ENCODE assay signal across 8 cellular contexts in genomic region chr1:21176589-21177555, GRCh38. TPM values are rescaled to one million over a fixed set of nuclear protein-coding genes. Genes with fewer than 3 reads are reported as not detected.
A peak's percentile ranks its signal among the peaks of the same experiment; 100 is the strongest.
DNase-seq lines count a peak whose midpoint lies in the region; ATAC-seq, FAIRE-seq and TF ChIP-seq lines count a peak whose summit lies in the region.

A gene with protein sequence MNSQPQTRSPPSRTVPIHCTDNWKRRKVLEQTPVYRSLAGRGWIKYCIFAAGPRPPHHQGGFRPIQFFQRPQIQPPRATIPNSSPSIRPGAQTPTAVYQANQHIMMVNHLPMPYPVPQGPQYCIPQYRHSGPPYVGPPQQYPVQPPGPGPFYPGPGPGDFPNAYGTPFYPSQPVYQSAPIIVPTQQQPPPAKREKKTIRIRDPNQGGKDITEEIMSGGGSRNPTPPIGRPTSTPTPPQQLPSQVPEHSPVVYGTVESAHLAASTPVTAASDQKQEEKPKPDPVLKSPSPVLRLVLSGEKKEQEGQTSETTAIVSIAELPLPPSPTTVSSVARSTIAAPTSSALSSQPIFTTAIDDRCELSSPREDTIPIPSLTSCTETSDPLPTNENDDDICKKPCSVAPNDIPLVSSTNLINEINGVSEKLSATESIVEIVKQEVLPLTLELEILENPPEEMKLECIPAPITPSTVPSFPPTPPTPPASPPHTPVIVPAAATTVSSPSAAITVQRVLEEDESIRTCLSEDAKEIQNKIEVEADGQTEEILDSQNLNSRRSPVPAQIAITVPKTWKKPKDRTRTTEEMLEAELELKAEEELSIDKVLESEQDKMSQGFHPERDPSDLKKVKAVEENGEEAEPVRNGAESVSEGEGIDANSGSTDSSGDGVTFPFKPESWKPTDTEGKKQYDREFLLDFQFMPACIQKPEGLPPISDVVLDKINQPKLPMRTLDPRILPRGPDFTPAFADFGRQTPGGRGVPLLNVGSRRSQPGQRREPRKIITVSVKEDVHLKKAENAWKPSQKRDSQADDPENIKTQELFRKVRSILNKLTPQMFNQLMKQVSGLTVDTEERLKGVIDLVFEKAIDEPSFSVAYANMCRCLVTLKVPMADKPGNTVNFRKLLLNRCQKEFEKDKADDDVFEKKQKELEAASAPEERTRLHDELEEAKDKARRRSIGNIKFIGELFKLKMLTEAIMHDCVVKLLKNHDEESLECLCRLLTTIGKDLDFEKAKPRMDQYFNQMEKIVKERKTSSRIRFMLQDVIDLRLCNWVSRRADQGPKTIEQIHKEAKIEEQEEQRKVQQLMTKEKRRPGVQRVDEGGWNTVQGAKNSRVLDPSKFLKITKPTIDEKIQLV (N-terminal part only) (minus strand): TSS chr1:21176897. CDS start chr1:21002742, 174,155 bp downstream.

- no peak within 1 kb of the TSS for H2BK12ac ChIP-seq in H1 (ENCODE audit: low read depth, low read length)

- peaks cover 30% of the 10 kb centered on the region for H3K4me1 Mint-ChIP-seq in activated CD8-positive, alpha-beta memory T cell treated with anti-CD3 and anti-CD28 coated beads, Interleukin-2, amount 10 ng/mL, durations not matched to agents 7 days and 5 days
- H3K4me1 Mint-ChIP-seq in memory B cell: peaks cover 15% of the 10 kb centered on the region

- peak within 1 kb of the TSS; percentile 81 for H3K4me3 Mint-ChIP-seq in activated CD8-positive, alpha-beta memory T cell treated with anti-CD3 and anti-CD28 coated beads, Interleukin-2, amount 10 ng/mL, durations not matched to agents 7 days and 5 days
- peak within 1 kb of the TSS; percentile 94 for H3K4me3 Mint-ChIP-seq in memory B cell

- no peak within 1 kb of the TSS for H2BK120ac ChIP-seq in H1 (replicated peaks; ENCODE audit: low read depth, low read length)

- H4K5ac ChIP-seq in H1 (ENCODE audit: insufficient read length, low read depth, low read length): no peak within 1 kb of the TSS

- peak within 1 kb of the TSS; percentile 33 for H3K56ac ChIP-seq in H1 (replicated peaks; ENCODE audit: insufficient read length, low read depth, low read length)

- H3K4me2 ChIP-seq in H1 (ENCODE audit: insufficient read depth in 1 of 2, low read depth in 2 of 2, low read length in 2 of 2): peak within 1 kb of the TSS; percentile 76 to 90

- DNase-seq in COR-L47 (lab: John Stamatoyannopoulos, UW) (peak; percentile 98), HUDEP-2 (lab: John Stamatoyannopoulos, UW; ENCODE audit: unreplicated experiment in 76 of 76) (peak in 74 of 76 experiments; percentile 55 to 99 (median 98)), NT2/D1 (ENCODE audit: low read depth, low spot score) (peak; percentile 94), H1 (ENCODE audit: low read depth in 1 of 2, low spot score in 2 of 2) (peak; percentile 97 to 100), memory B cell (ENCODE audit: low spot score in 2 of 2) (peak; percentile 100)
- peak; percentile 100 for DNase-seq in activated CD8-positive, alpha-beta memory T cell treated with anti-CD3 and anti-CD28 coated beads, Interleukin-2, amount 10 ng/mL, durations not matched to agents 7 days and 5 days
- DNase-seq in stimulated activated CD8-positive, alpha-beta memory T cell treated with anti-CD3 and anti-CD28 coated beads, Interleukin-12 subunit alpha, Interleukin-12 subunit beta, amount 100 ng/mL, for 24 hours (ENCODE audit: extremely low read depth): peak; percentile 98

- H3K27me3 ChIP-seq in NT2/D1 (ENCODE audit: insufficient read depth, insufficient read length) (no peaks in the 10 kb centered on the region), H1 (replicated peaks in 1 of 4; ENCODE audit: control insufficient read depth in 3 of 4, extremely low read depth in 1 of 4, insufficient read depth in 3 of 4, low read length in 3 of 4) (peaks cover 0 to 17% (median 6%) of the 10 kb centered on the region in 4 experiments; a peak in 6 of 7 replicates)

- H3K4me3 ChIP-seq in NT2/D1 (ENCODE audit: insufficient read length, low read depth): peak within 1 kb of the TSS; percentile 62
- peak within 1 kb of the TSS; percentile 69 to 100 (median 86) for H3K4me3 ChIP-seq in H1 (ENCODE audit: extremely low read depth in 1 of 4, insufficient read depth in 2 of 4, low read depth in 3 of 4, low read length in 4 of 4)

- H3K4ac ChIP-seq in H1 (replicated peaks; ENCODE audit: insufficient read length, low read depth, low read length): no peak within 1 kb of the TSS

- TF ChIP-seq CTCF in H1 (IDR thresholded peaks at IDR 0.05; ENCODE audit: control extremely low read depth in 1 of 3, insufficient read depth in 1 of 3, low read depth in 1 of 3, low read length in 3 of 3): no peak

- H4K20me1 ChIP-seq in H1 (replicated peaks in 1 of 2; ENCODE audit: control insufficient read depth in 1 of 2, insufficient read depth in 2 of 2, low read length in 2 of 2): peaks cover 7 to 12% of the 10 kb centered on the region in 2 experiments

- peak; percentile 39 for FAIRE-seq in H1 (lab: Jason Lieb, UNC)

- peak within 1 kb of the TSS; percentile 90 for H3K27ac Mint-ChIP-seq in activated CD8-positive, alpha-beta memory T cell treated with anti-CD3 and anti-CD28 coated beads, Interleukin-2, amount 10 ng/mL, durations not matched to agents 7 days and 5 days
- peak within 1 kb of the TSS; percentile 88 for H3K27ac Mint-ChIP-seq in memory B cell

- peak; percentile 88 for ATAC-seq in GM21381 (IDR thresholded peaks at IDR 0.05; ENCODE audit: unreplicated experiment)
- ATAC-seq in activated CD8-positive, alpha-beta memory T cell treated with anti-CD3 and anti-CD28 coated beads, Interleukin-2, amount 10 ng/mL, durations not matched to agents 7 days and 5 days: peak; percentile 97
- peak; percentile 88 for ATAC-seq in memory B cell (ENCODE audit: low read depth)

- no peaks in the 10 kb centered on the region for H3K9me3 Mint-ChIP-seq in activated CD8-positive, alpha-beta memory T cell treated with anti-CD3 and anti-CD28 coated beads, Interleukin-2, amount 10 ng/mL, durations not matched to agents 7 days and 5 days (ENCODE audit: low read depth)
- no peaks in the 10 kb centered on the region for H3K9me3 Mint-ChIP-seq in memory B cell

- H3K9ac ChIP-seq in NT2/D1 (ENCODE audit: insufficient read length, low read depth) (peak within 1 kb of the TSS; percentile 83), H1 (replicated peaks in 1 of 4; ENCODE audit: extremely low read depth in 1 of 4, low read depth in 3 of 4, low read length in 3 of 4) (peak within 1 kb of the TSS; percentile 72 to 97 (median 80))

- H2BK5ac ChIP-seq in H1 (ENCODE audit: low read depth, low read length): peak within 1 kb of the TSS; percentile 66; the same call in 1 of the 2 replicates

- no peaks in the 10 kb centered on the region for H3K9me3 ChIP-seq in NT2/D1 (ENCODE audit: insufficient read depth, low read length)
- no peaks in the 10 kb centered on the region for H3K9me3 ChIP-seq in H1 (ENCODE audit: insufficient read depth in 2 of 2, low read depth in 1 of 2, low read length in 1 of 2)

- H3K36me3 Mint-ChIP-seq in activated CD8-positive, alpha-beta memory T cell treated with anti-CD3 and anti-CD28 coated beads, Interleukin-2, amount 10 ng/mL, durations not matched to agents 7 days and 5 days: peaks cover 16% of the 10 kb centered on the region
- H3K36me3 Mint-ChIP-seq in memory B cell: no peaks in the 10 kb centered on the region

- peak within 1 kb of the TSS; percentile 1 for H4K91ac ChIP-seq in H1 (replicated peaks; ENCODE audit: insufficient read length, low read length)

- H2BK20ac ChIP-seq in H1 (ENCODE audit: low read length): no peak within 1 kb of the TSS

- TF ChIP-seq EP300 in H1 (IDR thresholded peaks at IDR 0.05; ENCODE audit: borderline replicate concordance in 1 of 2, low read depth in 2 of 2, low read length in 2 of 2): no peak

- H3K4me1 ChIP-seq in NT2/D1 (ENCODE audit: insufficient read depth, insufficient read length) (peaks cover 2% of the 10 kb centered on the region), H1 (replicated peaks in 1 of 4; ENCODE audit: control insufficient read depth in 3 of 4, insufficient read depth in 4 of 4, low read length in 3 of 4) (peaks cover 0 to 1% (median 0%) of the 10 kb centered on the region in 4 experiments; a peak in 3 of 7 replicates)

- CTCF ChIA-PET in activated CD8-positive, alpha-beta memory T cell treated with anti-CD3 and anti-CD28 coated beads, Interleukin-2, amount 10 ng/mL, durations not matched to agents 7 days and 5 days (lab: Charles Lee): interaction anchor here (1.4 to 2.7 kb wide), 2 partner anchors 11 to 18 kb away, joined by 5 to 14 read pairs; no protein-coding TSS in a partner anchor
- CTCF ChIA-PET in H1 (lab: Charles Lee; ENCODE audit: partially characterized antibody): interaction anchor here (1.0 to 2.6 kb wide), 2 partner anchors 12 to 18 kb away, joined by 3 to 8 read pairs; no protein-coding TSS in a partner anchor

- 5% methylated on average over 54 of the region's 89 CpGs; no CpG with 5 or more reads in 1 of the 2 experiments for WGBS in H1 (ENCODE audit: extremely low coverage in 1 of 2, insufficient coverage in 1 of 2, insufficient read length in 1 of 2, insufficient replicate concordance in 2 of 2, low coverage in 1 of 2, low lambda C conversion rate in 2 of 2, missing lambda C conversion rate in 1 of 2), 2 experiments

- H3K79me2 ChIP-seq in H1 (ENCODE audit: control insufficient read depth in 1 of 2, insufficient read depth in 2 of 2, low read length in 2 of 2): peaks cover 7 to 40% of the 10 kb centered on the region in 2 experiments

- POLR2A ChIA-PET in H1 (lab: Charles Lee; ENCODE audit: partially characterized antibody): interaction anchor here (0.7 to 1.4 kb wide), 2 partner anchors 12 to 389 kb away, joined by 3 to 7 read pairs; no protein-coding TSS in a partner anchor

- H2AK5ac ChIP-seq in H1 (ENCODE audit: low read depth, low read length): no peak within 1 kb of the TSS

- no peak within 1 kb of the TSS for H2BK15ac ChIP-seq in H1 (ENCODE audit: low read length)

- H2AFZ ChIP-seq in H1 (ENCODE audit: low read length): peak within 1 kb of the TSS; percentile 66; the same call in 1 of the 2 replicates

- no peak within 1 kb of the TSS for H3K23ac ChIP-seq in H1 (ENCODE audit: insufficient read length)

- peak within 1 kb of the TSS; percentile 25 for H3K18ac ChIP-seq in H1 (ENCODE audit: extremely low read depth, low read length)

- H3K27ac ChIP-seq in H1 (ENCODE audit: low read depth, low read length): peak within 1 kb of the TSS; percentile 91

- H4K8ac ChIP-seq in H1 (ENCODE audit: extremely low read depth, insufficient read depth, low read length): peak within 1 kb of the TSS; percentile 100; the same call in 1 of the 2 replicates

- no peak within 1 kb of the TSS for H3K14ac ChIP-seq in H1 (ENCODE audit: insufficient read length)

- H3K27me3 Mint-ChIP-seq in activated CD8-positive, alpha-beta memory T cell treated with anti-CD3 and anti-CD28 coated beads, Interleukin-2, amount 10 ng/mL, durations not matched to agents 7 days and 5 days: no peaks in the 10 kb centered on the region
- no peaks in the 10 kb centered on the region for H3K27me3 Mint-ChIP-seq in memory B cell

- no peak; a peak in 1 of 4 replicates for TF ChIP-seq RAD21 in H1 (IDR thresholded peaks at IDR 0.05 in 1 of 2, conservative IDR thresholded peaks at IDR 0.05 in 1 of 2; ENCODE audit: low read depth in 2 of 2, low read length in 2 of 2)

- peaks cover 6% of the 10 kb centered on the region for H3K23me2 ChIP-seq in H1 (ENCODE audit: low read depth, low read length)

- TF ChIP-seq POLR2A in H1 (IDR thresholded peaks at IDR 0.05; ENCODE audit: control extremely low read depth in 1 of 2, low read depth in 2 of 2, low read length in 2 of 2): peak; percentile 85 to 92

- H3K79me1 ChIP-seq in H1 (ENCODE audit: low read depth, low read length): no peaks in the 10 kb centered on the region

- H3K36me3 ChIP-seq in NT2/D1 (ENCODE audit: insufficient read depth, insufficient read length, low read length) (no peaks in the 10 kb centered on the region), H1 (ENCODE audit: control insufficient read depth in 2 of 4, insufficient read depth in 4 of 4, low read length in 3 of 4) (peaks cover 0 to 4% (median 0%) of the 10 kb centered on the region in 4 experiments; a peak in 1 of 8 replicates)

RNA-seq across cellular contexts. Expression of the gene that starts here (rescaled TPM):
- total RNA-seq in activated CD8-positive, alpha-beta memory T cell treated with anti-CD3 and anti-CD28 coated beads, Interleukin-2, amount 10 ng/mL, durations not matched to agents 7 days and 5 days: 10 to 100 TPM; 56.7 to 64.3 TPM
- total RNA-seq in H1 (2021; fragmentation: NEBNext Ultra II Directional; extraction: Animal tissue kit (Norgen Biotek cat#: 25700)): 66.6 and 67.5 TPM in 2 replicates
- 44.8 and 47.5 TPM in 2 replicates for polyA plus RNA-seq in H1 (2011; rRNA removed)
- polyA plus RNA-seq in H1 (2011; cell fraction: cytosol; rRNA removed): 38.0 TPM
- 178 TPM for polyA plus RNA-seq in H1 (2011; cell fraction: nucleus; rRNA removed)
- 33.8 to 49.7 TPM (median 38.9 TPM) in 4 replicates for polyA plus RNA-seq in H1 (2012, experiment 1 of 2)
- polyA plus RNA-seq in H1 (2012, experiment 2 of 2): 4.8 TPM
- polyA plus RNA-seq in H1 (2013, experiment 1 of 2): 57.1 TPM
- polyA plus RNA-seq in H1 (2013, experiment 2 of 2): 54.4 TPM
- 101 and 111 TPM in 2 replicates for polyA minus RNA-seq in H1 (2011; rRNA and poly(A)+ RNA removed)
- 39.9 TPM for polyA minus RNA-seq in H1 (2011; cell fraction: cytosol; rRNA and poly(A)+ RNA removed)
- polyA minus RNA-seq in H1 (2011; cell fraction: nucleus; rRNA and poly(A)+ RNA removed): 135 TPM

Comparison
In these comparisons a context has a peak if more than half of its experiments do, and no peak if none do; other contexts are left out.
1. Peak in every context shown above with its lines: DNase-seq, ATAC-seq, H3K4me3 ChIP-seq and H3K27ac ChIP-seq.